ENCODE assay signal across 8 cellular contexts in the genomic region with DNA sequence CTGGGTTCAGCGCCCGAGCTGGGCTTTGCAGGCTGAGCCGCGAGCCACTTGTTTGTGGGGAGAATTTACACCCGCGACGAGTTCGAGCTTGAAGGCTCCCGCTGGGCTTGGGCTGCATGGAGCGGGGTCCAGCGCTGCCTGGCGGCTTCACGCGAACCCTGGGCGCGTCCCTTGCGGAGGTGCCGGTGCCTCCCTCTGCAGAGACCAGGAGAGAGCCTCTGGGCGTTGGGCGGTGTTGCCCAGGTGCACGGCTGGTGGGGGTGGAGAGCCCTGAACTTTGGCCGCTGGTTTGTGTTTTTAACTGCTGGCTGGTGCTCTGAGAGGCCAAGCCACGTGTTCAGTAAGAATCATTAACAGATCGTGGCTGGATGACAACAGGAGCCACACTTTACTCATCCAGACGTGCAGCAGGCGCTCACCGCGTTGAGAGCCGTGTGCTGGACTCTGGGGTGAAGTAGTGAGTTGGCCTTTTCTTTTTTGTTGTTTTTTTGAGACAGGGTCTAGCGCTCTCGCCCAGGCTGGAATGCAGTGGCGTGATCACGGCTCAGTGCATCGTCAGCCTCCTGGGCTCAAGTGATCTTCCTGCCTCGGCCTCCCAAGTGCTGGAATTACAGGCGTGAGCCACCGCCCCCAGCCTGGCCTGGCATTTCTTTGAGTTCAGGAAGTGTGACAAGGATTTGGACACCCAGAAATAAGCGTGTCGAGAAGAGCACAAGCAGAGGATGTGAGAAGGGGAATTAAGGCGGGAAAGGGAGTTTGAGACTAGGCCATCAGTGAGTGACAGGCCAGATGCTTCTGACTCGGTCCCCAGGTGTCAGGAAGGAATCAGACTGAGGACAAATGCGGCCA. TPM values are rescaled to one million over a fixed set of nuclear protein-coding genes. Genes with fewer than 3 reads are reported as not detected.
DNase-seq lines count a peak whose midpoint lies in the region; ATAC-seq and FAIRE-seq lines count a peak whose summit lies in the region.

No MANE protein-coding gene starts in this region.

- no peak for FAIRE-seq in HTR-8/SVneo (lab: Jason Lieb, UNC)

- no peaks in the 10 kb centered on the region for H3K27me3 Mint-ChIP-seq in natural killer cell treated with Interleukin-12 subunit alpha and Interleukin-12 subunit beta and Interleukin-15 and Interleukin-18, amount 100 ng/mL, for 72 hours

- H3K9me3 ChIP-seq in SJSA1 (replicated peaks): no peaks in the 10 kb centered on the region; the same call in 1 of the 2 replicates

- no peaks in the 10 kb centered on the region for H3K36me3 Mint-ChIP-seq in natural killer cell treated with Interleukin-12 subunit alpha and Interleukin-12 subunit beta and Interleukin-15 and Interleukin-18, amount 100 ng/mL, for 72 hours

- peak overlapping the region; percentile 74 for H3K4me3 ChIP-seq in SJSA1

- H3K27me3 ChIP-seq in SJSA1 (replicated peaks): no peaks in the 10 kb centered on the region

- H3K27ac Mint-ChIP-seq in natural killer cell treated with Interleukin-12 subunit alpha and Interleukin-12 subunit beta and Interleukin-15 and Interleukin-18, amount 100 ng/mL, for 72 hours: peak overlapping the region; percentile 83 to 84

- peaks cover 8% of the 10 kb centered on the region for H3K4me1 ChIP-seq in SJSA1 (replicated peaks)

- H3K36me3 ChIP-seq in SJSA1: peaks cover 32% of the 10 kb centered on the region

- peak overlapping the region; percentile 87 for H3K4me3 Mint-ChIP-seq in natural killer cell treated with Interleukin-12 subunit alpha and Interleukin-12 subunit beta and Interleukin-15 and Interleukin-18, amount 100 ng/mL, for 72 hours

- H3K4me1 Mint-ChIP-seq in natural killer cell treated with Interleukin-12 subunit alpha and Interleukin-12 subunit beta and Interleukin-15 and Interleukin-18, amount 100 ng/mL, for 72 hours (ENCODE audit: low read depth in 2 of 2): peaks cover 10 to 12% of the 10 kb centered on the region in 2 donors

- H3K9me3 Mint-ChIP-seq in natural killer cell treated with Interleukin-12 subunit alpha and Interleukin-12 subunit beta and Interleukin-15 and Interleukin-18, amount 100 ng/mL, for 72 hours: no peaks in the 10 kb centered on the region

- DNase-seq in COR-L47 (lab: John Stamatoyannopoulos, UW): peak; percentile 69
- peak in 1 of 2 experiments; percentile 62 for DNase-seq in SJSA1 (ENCODE audit: low read depth in 1 of 2, low spot score in 2 of 2)
- DNase-seq in natural killer cell treated with Interleukin-12 subunit alpha and Interleukin-12 subunit beta and Interleukin-15 and Interleukin-18, amount 100 ng/mL, for 72 hours (ENCODE audit: low spot score): peak; percentile 1
- DNase-seq in HTR-8/SVneo (ENCODE audit: insufficient read length, low spot score): no peak
- DNase-seq in SKM-1 (lab: John Stamatoyannopoulos, UW; ENCODE audit: unreplicated experiment): no peak

- peak overlapping the region; percentile 57 for H3K27ac ChIP-seq in SJSA1

- ATAC-seq in GM19023 (IDR thresholded peaks at IDR 0.05; ENCODE audit: unreplicated experiment) (peak; percentile 51), HG03108 (IDR thresholded peaks at IDR 0.05; ENCODE audit: unreplicated experiment) (peak; percentile 40), esophagus mucosa (peak; percentile 60)
- ATAC-seq in natural killer cell treated with Interleukin-12 subunit alpha and Interleukin-12 subunit beta and Interleukin-15 and Interleukin-18, amount 100 ng/mL, for 72 hours: peak; percentile 20 to 37

RNA-seq across cellular contexts. Expression of a gene that starts 0.8 kb away (rescaled TPM):
- total RNA-seq in SJSA1 (2014; rRNA removed; shearing (Covaris generic)): 26.8 and 29.5 TPM in 2 replicates
- 37.3 TPM for total RNA-seq in esophagus mucosa
- 100 to 1,000 TPM in 1 of 2 donors, 10 to 100 TPM in 1; 60.8 to 115 TPM for total RNA-seq in natural killer cell treated with Interleukin-12 subunit alpha and Interleukin-12 subunit beta and Interleukin-15 and Interleukin-18, amount 100 ng/mL, for 72 hours

RNA-seq across cellular contexts. Expression of a gene that starts 14.2 kb away (rescaled TPM):
- 12.1 and 18.4 TPM in 2 replicates for total RNA-seq in SJSA1 (2014; rRNA removed; shearing (Covaris generic))
- total RNA-seq in esophagus mucosa: 6.0 TPM
- 1 to 10 TPM; 6.8 to 8.4 TPM for total RNA-seq in natural killer cell treated with Interleukin-12 subunit alpha and Interleukin-12 subunit beta and Interleukin-15 and Interleukin-18, amount 100 ng/mL, for 72 hours

RNA-seq across cellular contexts. Expression of a gene that starts 29.7 kb away (rescaled TPM):
- 5.5 and 8.3 TPM in 2 replicates for total RNA-seq in SJSA1 (2014; rRNA removed; shearing (Covaris generic))
- total RNA-seq in esophagus mucosa: 3.9 TPM
- total RNA-seq in natural killer cell treated with Interleukin-12 subunit alpha and Interleukin-12 subunit beta and Interleukin-15 and Interleukin-18, amount 100 ng/mL, for 72 hours: 10 to 100 TPM in 1 of 2 donors, 1 to 10 TPM in 1; 9.3 to 19.1 TPM

RNA-seq across cellular contexts. Expression of a gene that starts 29.8 kb away (rescaled TPM):
- total RNA-seq in SJSA1 (2014; rRNA removed; shearing (Covaris generic)): 91.1 and 118 TPM in 2 replicates
- total RNA-seq in esophagus mucosa: 69.5 TPM
- 100 to 1,000 TPM in 1 of 2 donors, 10 to 100 TPM in 1; 92.8 to 146 TPM for total RNA-seq in natural killer cell treated with Interleukin-12 subunit alpha and Interleukin-12 subunit beta and Interleukin-15 and Interleukin-18, amount 100 ng/mL, for 72 hours

RNA-seq across cellular contexts. Expression of a gene that starts 33.4 kb away (rescaled TPM):
- total RNA-seq in SJSA1 (2014; rRNA removed; shearing (Covaris generic)): 4.5 and 8.1 TPM in 2 replicates
- 21.0 TPM for total RNA-seq in esophagus mucosa
- total RNA-seq in natural killer cell treated with Interleukin-12 subunit alpha and Interleukin-12 subunit beta and Interleukin-15 and Interleukin-18, amount 100 ng/mL, for 72 hours: 10 to 100 TPM in 1 of 2 donors, 1 to 10 TPM in 1; 9.0 to 11.0 TPM

Comparison
In these comparisons a context has a peak if more than half of its experiments do, and no peak if none do; other contexts are left out.
1. DNase-seq: peak in COR-L47 (single experiment) and natural killer cell treated with Interleukin-12 subunit alpha and Interleukin-12 subunit beta and Interleukin-15 and Interleukin-18, amount 100 ng/mL, for 72 hours (single experiment); none in HTR-8/SVneo (single experiment) and SKM-1 (single experiment).
2. Peak in every context shown above with its lines, with median percentiles within 50 percentile points of each other: ATAC-seq.